8 cellular contexts compared by ENCODE assay signal in the genomic region with DNA sequence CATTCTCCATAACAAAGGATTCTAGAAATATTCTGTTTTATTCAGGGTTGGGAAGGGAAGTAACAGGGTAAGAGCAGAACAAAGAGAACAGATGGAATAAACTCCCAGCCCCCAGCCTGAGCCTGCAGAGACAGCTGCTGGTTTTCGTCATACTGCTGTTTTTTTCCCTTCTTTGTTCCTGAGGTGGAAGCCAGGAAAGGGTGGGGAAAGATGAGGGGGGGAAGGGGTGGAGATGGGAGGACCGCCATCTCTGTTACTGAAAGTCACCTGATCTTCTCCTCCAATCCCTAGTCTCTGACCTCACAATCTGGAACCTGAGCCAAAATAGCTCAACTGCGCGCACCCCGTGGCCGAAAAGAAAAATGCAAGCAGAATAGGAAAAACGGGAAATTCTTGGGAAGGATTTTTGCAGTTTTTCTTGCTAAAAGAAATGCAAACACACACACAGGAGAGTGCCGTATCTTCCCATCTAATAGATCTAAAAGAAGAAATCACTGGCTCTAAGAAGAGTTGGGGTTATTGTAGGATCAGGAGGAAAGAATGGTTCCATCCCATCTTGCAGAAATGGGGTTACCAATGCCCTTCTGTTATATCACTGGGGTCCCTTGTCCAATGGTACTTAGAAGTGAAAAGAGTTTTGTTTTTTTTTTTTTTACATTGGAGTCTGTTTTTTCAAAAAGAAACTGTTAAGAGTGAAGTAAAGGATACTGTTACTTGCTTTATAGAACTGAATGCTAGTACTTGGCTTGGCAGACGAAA. TPM values are rescaled to one million over a fixed set of nuclear protein-coding genes. Genes with fewer than 3 reads are reported as not detected.
DNase-seq lines count a peak whose midpoint lies in the region; ATAC-seq lines count a peak whose summit lies in the region.

No MANE protein-coding gene starts in this region.

- no peak overlapping the region for H3K4me3 ChIP-seq in skeletal muscle cell (ENCODE audit: low read depth, low read length)

- ATAC-seq in GM21360 (IDR thresholded peaks at IDR 0.05; ENCODE audit: unreplicated experiment) (no peak), GM18861 (IDR thresholded peaks at IDR 0.05; ENCODE audit: unreplicated experiment) (no peak)

- DNase-seq in NCI-H510A treated with DMSO at 0.1 percent for 48 hours (lab: John Stamatoyannopoulos, UW), result peak; percentile 10
- DNase-seq in NCI-H510A (lab: John Stamatoyannopoulos, UW), result no peak
- DNase-seq in NCI-H460 (ENCODE audit: extremely low read depth, low read depth), result peak; percentile 91
- peak; percentile 96 for DNase-seq in cerebellar cortex (ENCODE audit: low spot score)
- DNase-seq in inferior parietal cortex (ENCODE audit: extremely low spot score), result peak; percentile 94
- peak; percentile 97 for DNase-seq in skeletal muscle cell (ENCODE audit: low read depth)

RNA-seq across cellular contexts. Expression of gene DIAPH1, which starts 57.9 kb away (rescaled TPM):
- total RNA-seq in NCI-H460 (2014; rRNA removed; shearing (Covaris generic)), result 24.2 and 26.0 TPM in 2 replicates
- polyA plus RNA-seq in NCI-H460 (2014; cell fraction: nucleus; rRNA removed), result 75.3 and 76.2 TPM in 2 replicates
